17 cellular contexts compared by ENCODE assay signal in the genomic region with DNA sequence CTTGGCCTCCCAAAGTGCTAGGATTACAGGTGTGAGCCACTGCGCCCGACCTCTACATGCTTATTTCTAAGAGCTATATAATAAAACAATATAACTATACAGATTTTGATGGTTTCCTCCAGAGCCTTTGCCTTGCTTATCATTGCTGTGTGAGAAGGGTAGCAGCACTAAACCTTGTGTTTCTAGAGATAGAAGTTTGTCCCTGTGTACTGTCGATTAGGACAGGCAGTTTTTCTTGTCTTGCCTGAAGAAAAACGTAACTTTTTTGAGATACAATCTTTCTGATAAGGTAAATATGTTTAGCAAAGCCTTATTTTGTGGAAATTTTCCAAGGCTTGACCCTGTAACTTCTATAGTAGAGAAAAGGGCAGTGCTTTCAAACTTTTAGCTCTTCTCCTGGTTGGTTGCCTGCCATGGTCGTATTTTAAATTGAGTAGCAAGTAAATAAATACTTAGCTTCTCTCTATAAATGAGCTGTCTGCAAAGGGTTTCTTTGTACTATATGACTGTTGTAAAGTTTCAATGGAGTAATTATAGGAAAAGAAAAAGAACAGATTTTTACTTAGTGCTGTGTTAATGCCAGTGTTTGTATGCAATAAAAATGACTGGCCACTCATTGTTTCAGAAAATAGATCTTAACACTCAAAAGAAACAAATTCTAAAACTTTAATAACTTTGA.
DNase-seq lines count a peak whose midpoint lies in the region; ATAC-seq, FAIRE-seq and TF ChIP-seq lines count a peak whose summit lies in the region.
"Had no signal": no experiment of that assay in that cellular context is flagged by ENCODE, and none has a peak within 500 bp of the region (broad histone marks: within the 10 kb centered on the region; RNA-seq: fewer than 3 reads in every experiment).

No MANE protein-coding gene starts in this region.

- H4K12ac ChIP-seq in trophoblast cell (ENCODE audit: low read depth, low read length): no peak overlapping the region

- H3K23ac ChIP-seq in trophoblast cell (ENCODE audit: low read length): no peak overlapping the region

- no peaks in the 10 kb centered on the region for H3K36me3 Mint-ChIP-seq in activated T-cell treated with anti-CD3 and anti-CD28 coated beads, Interleukin-2, amount 50 U/mL, for 24 hours (ENCODE audit: low read depth)
- peaks cover 3% of the 10 kb centered on the region for H3K36me3 Mint-ChIP-seq in T-helper 2 cell treated with Interferon-gamma antibody and Interleukin-4, amounts not matched to agents 5 μg/mL and 100 μg/mL, for 36 hours (ENCODE audit: low read depth)

- H2BK12ac ChIP-seq in trophoblast cell (ENCODE audit: low read length): no peak overlapping the region

- no peaks in the 10 kb centered on the region for H3K27me3 Mint-ChIP-seq in activated T-cell treated with anti-CD3 and anti-CD28 coated beads, Interleukin-2, amount 50 U/mL, for 24 hours
- no peaks in the 10 kb centered on the region for H3K27me3 Mint-ChIP-seq in T-helper 2 cell treated with Interferon-gamma antibody and Interleukin-4, amounts not matched to agents 5 μg/mL and 100 μg/mL, for 36 hours (ENCODE audit: low read depth)

- intact Hi-C loops in GM12878 (cut with micrococcal nuclease; ENCODE audit: unreplicated experiment) (no loop called here), lower lobe of right lung (cut with DNase I) (no loop called here)

- no peak overlapping the region for H3K14ac ChIP-seq in trophoblast cell (ENCODE audit: low read length)

- no peaks in the 10 kb centered on the region for H3K9me3 Mint-ChIP-seq in activated T-cell treated with anti-CD3 and anti-CD28 coated beads, Interleukin-2, amount 50 U/mL, for 24 hours
- H3K9me3 Mint-ChIP-seq in T-helper 2 cell treated with Interferon-gamma antibody and Interleukin-4, amounts not matched to agents 5 μg/mL and 100 μg/mL, for 36 hours: no peaks in the 10 kb centered on the region

- FAIRE-seq in GM12878 (lab: Jason Lieb, UNC): no peak
- FAIRE-seq: GM12891, H54 had no signal

- H3K36me3 ChIP-seq in GM12878 (ENCODE audit: control insufficient read depth in 2 of 2, insufficient read depth in 2 of 2, low read length in 1 of 2): no peaks in the 10 kb centered on the region
- H3K36me3 ChIP-seq in trophoblast cell (ENCODE audit: control insufficient read depth in 1 of 2, insufficient read depth in 2 of 2, low read length in 2 of 2): no peaks in the 10 kb centered on the region
- no peaks in the 10 kb centered on the region for H3K36me3 ChIP-seq in lower lobe of right lung

- H3K27ac ChIP-seq in GM12878 (ENCODE audit: control insufficient read depth, insufficient read depth) (no peak overlapping the region), trophoblast cell (ENCODE audit: low read depth, low read length) (no peak overlapping the region), lower lobe of right lung (no peak overlapping the region)
- H3K27ac ChIP-seq: BLaER1 treated with 17β-estradiol and CSF1 and Interleukin-3, amounts not matched to agents 10 nM and 100 nM; KMS-11 had no signal

- H3K4me1 ChIP-seq in GM12878 (ENCODE audit: control insufficient read depth, insufficient read depth, low read length): peaks cover 15% of the 10 kb centered on the region; the same call in 1 of the 2 replicates
- peaks cover 0 to 2% of the 10 kb centered on the region in 2 experiments for H3K4me1 ChIP-seq in trophoblast cell (ENCODE audit: control insufficient read depth in 1 of 2, insufficient read depth in 2 of 2, low read length in 2 of 2)
- no peaks in the 10 kb centered on the region for H3K4me1 ChIP-seq in lower lobe of right lung

- SMC1A ChIA-PET in GM12878 (lab: Charles Lee; ENCODE audit: uncharacterized antibody, unreplicated experiment): interaction anchor here (0.8 to 4.2 kb wide), 13 partner anchors 10 to 114 kb away, joined by 3 to 16 read pairs (median 3); no protein-coding TSS in a partner anchor

- H2BK5ac ChIP-seq in trophoblast cell (ENCODE audit: low read depth, low read length, poor library complexity): no peak overlapping the region

- no peak overlapping the region for H3K4ac ChIP-seq in trophoblast cell (ENCODE audit: low read depth, low read length)

- no peaks in the 10 kb centered on the region for H3K79me1 ChIP-seq in trophoblast cell (ENCODE audit: low read length)

- H3K79me2 ChIP-seq in GM12878 (ENCODE audit: control insufficient read depth, insufficient read depth, low read length): no peaks in the 10 kb centered on the region
- no peaks in the 10 kb centered on the region for H3K79me2 ChIP-seq in trophoblast cell (ENCODE audit: control insufficient read depth, insufficient read depth, low read length, poor library complexity)

- H4K20me1 ChIP-seq in GM12878 (ENCODE audit: control insufficient read depth, insufficient read depth): no peaks in the 10 kb centered on the region
- H4K20me1 ChIP-seq: BLaER1 treated with 17β-estradiol and CSF1 and Interleukin-3, amounts not matched to agents 10 nM and 100 nM had no signal

- WGBS in GM12878 (ENCODE audit: insufficient coverage, insufficient replicate concordance, low lambda C conversion rate, missing lambda C conversion rate): 71% methylated on average over 5 of the region's 5 CpGs
- WGBS in trophoblast cell (ENCODE audit: extremely low coverage, insufficient coverage, insufficient read length): no CpG with 5 or more reads among the region's 5 CpGs

- DNase-seq in activated T-cell treated with anti-CD3 and anti-CD28 coated beads, Interleukin-2, amount 50 U/mL, for 24 hours: no peak
- no peak for DNase-seq in activated T-cell treated with anti-CD3 and anti-CD28 coated beads, Interleukin-2, amount 50 U/mL, for 1 hour
- peak; percentile 8 for DNase-seq in NCI-H69 (lab: John Stamatoyannopoulos, UW)
- DNase-seq in GM12878 (ENCODE audit: low read depth, low spot score): no peak
- DNase-seq in trophoblast cell: peak; percentile 6 to 88
- no peak for DNase-seq in T-helper 2 cell treated with Interferon-gamma antibody and Interleukin-4, amounts not matched to agents 5 μg/mL and 100 μg/mL, for 36 hours (ENCODE audit: low spot score)
- DNase-seq in lower lobe of right lung: no peak
- DNase-seq in SIG-M5 (lab: John Stamatoyannopoulos, UW): no peak
- DNase-seq: COR-L47, NCI-H1105 treated with DMSO at 0.1 percent for 48 hours, NCI-H187, NCI-H748 treated with DMSO at 0.1 percent for 48 hours had no signal

- peak overlapping the region; percentile 61 for H3K27ac Mint-ChIP-seq in activated T-cell treated with anti-CD3 and anti-CD28 coated beads, Interleukin-2, amount 50 U/mL, for 24 hours
- no peak overlapping the region for H3K27ac Mint-ChIP-seq in T-helper 2 cell treated with Interferon-gamma antibody and Interleukin-4, amounts not matched to agents 5 μg/mL and 100 μg/mL, for 36 hours

- no peak overlapping the region for H3K18ac ChIP-seq in trophoblast cell (ENCODE audit: low read length)

- no peak overlapping the region for H2BK120ac ChIP-seq in trophoblast cell (ENCODE audit: insufficient read depth, low read length, poor library complexity)

- no peak for TF ChIP-seq CTCF in GM12878 (IDR thresholded peaks at IDR 0.05 in 2 of 3, conservative IDR thresholded peaks at IDR 0.05 in 1 of 3; ENCODE audit: control insufficient read depth in 2 of 3, extremely low read depth in 1 of 3, insufficient read depth in 1 of 3, low read depth in 3 of 3, low read length in 3 of 3)
- no peak for TF ChIP-seq CTCF in lower lobe of right lung (IDR thresholded peaks at IDR 0.05)

- BruUV-seq in GM12878 (replicated peaks; lab: Mats Ljungman, UMichigan): no TSS peak

- peaks cover 53% of the 10 kb centered on the region for H3K4me1 Mint-ChIP-seq in activated T-cell treated with anti-CD3 and anti-CD28 coated beads, Interleukin-2, amount 50 U/mL, for 24 hours (ENCODE audit: low read depth)
- H3K4me1 Mint-ChIP-seq in T-helper 2 cell treated with Interferon-gamma antibody and Interleukin-4, amounts not matched to agents 5 μg/mL and 100 μg/mL, for 36 hours (ENCODE audit: low read depth): peaks cover 35% of the 10 kb centered on the region

- in situ Hi-C loops in GM12878 (cut with MboI): no loop called here

- TF ChIP-seq RAD21 in GM12878 (IDR thresholded peaks at IDR 0.05; ENCODE audit: insufficient read depth, low read depth, low read length): no peak

- no peak for TF ChIP-seq POLR2A in GM12878 (IDR thresholded peaks at IDR 0.05; ENCODE audit: low read depth, low read length)

- H2AFZ ChIP-seq in GM12878 (ENCODE audit: control insufficient read depth, low read depth, low read length) (no peak overlapping the region), trophoblast cell (ENCODE audit: insufficient read depth, low read length, poor library complexity) (no peak overlapping the region)

- RAD21 ChIA-PET in GM12878 (lab: Charles Lee; ENCODE audit: unreplicated experiment): interaction anchor here (0.8 to 1.8 kb wide), 6 partner anchors 27 to 86 kb away, joined by 4 to 5 read pairs (median 4); a partner anchor contains a TSS

- ATAC-seq in GM12878 (peak; percentile 16; the same call in 2 of the 3 replicates), lower lobe of right lung (no peak)
- ATAC-seq: Right ventricle myocardium inferior had no signal

- TF ChIP-seq EP300 in GM12878 (IDR thresholded peaks at IDR 0.05; ENCODE audit: borderline replicate concordance in 1 of 2, control insufficient read depth in 1 of 2, low read depth in 2 of 2, low read length in 2 of 2): no peak

- POLR2A ChIA-PET in GM12878 (lab: Charles Lee): interaction anchor here (0.6 to 1.5 kb wide), 5 partner anchors 10 to 317 kb away, joined by 3 to 8 read pairs (median 4); no protein-coding TSS in a partner anchor

- H4K8ac ChIP-seq in trophoblast cell (ENCODE audit: low read depth, low read length): no peak overlapping the region

- no peak overlapping the region for H3K4me3 Mint-ChIP-seq in activated T-cell treated with anti-CD3 and anti-CD28 coated beads, Interleukin-2, amount 50 U/mL, for 24 hours
- H3K4me3 Mint-ChIP-seq in T-helper 2 cell treated with Interferon-gamma antibody and Interleukin-4, amounts not matched to agents 5 μg/mL and 100 μg/mL, for 36 hours: no peak overlapping the region

- H2AK5ac ChIP-seq in trophoblast cell (ENCODE audit: low read length): no peak overlapping the region

- no peak overlapping the region for H3K4me3 ChIP-seq in GM12878
- no peak overlapping the region for H3K4me3 ChIP-seq in trophoblast cell (ENCODE audit: low read depth, low read length)
- H3K4me3 ChIP-seq in lower lobe of right lung: no peak overlapping the region
- H3K4me3 ChIP-seq: BLaER1 treated with 17β-estradiol and CSF1 and Interleukin-3, amounts not matched to agents 10 nM and 100 nM had no signal

- no peak overlapping the region for H4K91ac ChIP-seq in trophoblast cell (ENCODE audit: low read depth, low read length)

- no peaks in the 10 kb centered on the region for H3K9me3 ChIP-seq in GM12878 (replicated peaks; ENCODE audit: control insufficient read depth, insufficient read depth, low read length)
- H3K9me3 ChIP-seq in trophoblast cell (ENCODE audit: insufficient read depth, low read depth, low read length): no peaks in the 10 kb centered on the region
- no peaks in the 10 kb centered on the region for H3K9me3 ChIP-seq in lower lobe of right lung

- H3K4me2 ChIP-seq in GM12878 (ENCODE audit: control insufficient read depth, insufficient read depth) (no peak overlapping the region), trophoblast cell (ENCODE audit: low read length) (no peak overlapping the region)
- H3K4me2 ChIP-seq: BLaER1 treated with 17β-estradiol and CSF1 and Interleukin-3, amounts not matched to agents 10 nM and 100 nM; KMS-11 had no signal

- CTCF ChIA-PET in GM12878 (lab: Yijun Ruan, JAX): interaction anchor here (1.1 to 3.4 kb wide), 3 partner anchors 14 to 114 kb away, joined by 3 to 12 read pairs (median 4); no protein-coding TSS in a partner anchor

- H3K9ac ChIP-seq in GM12878 (ENCODE audit: control insufficient read depth, insufficient read depth, low read length) (no peak overlapping the region), trophoblast cell (ENCODE audit: low read length) (no peak overlapping the region)
- H3K9ac ChIP-seq: BLaER1 treated with 17β-estradiol and CSF1 and Interleukin-3, amounts not matched to agents 10 nM and 100 nM; KMS-11 had no signal

- H3K27me3 ChIP-seq in GM12878 (replicated peaks in 1 of 2; ENCODE audit: control insufficient read depth in 2 of 2, insufficient read depth in 2 of 2, low read length in 1 of 2): no peaks in the 10 kb centered on the region
- H3K27me3 ChIP-seq in trophoblast cell (ENCODE audit: insufficient read depth, low read length): no peaks in the 10 kb centered on the region
- H3K27me3 ChIP-seq in lower lobe of right lung (ENCODE audit: low read depth): no peaks in the 10 kb centered on the region
- H3K27me3 ChIP-seq: BLaER1 treated with 17β-estradiol and CSF1 and Interleukin-3, amounts not matched to agents 10 nM and 100 nM had no signal

Comparison
In these comparisons a context has a peak if more than half of its experiments do, and no peak if none do; other contexts are left out.
1. DNase-seq: peak in NCI-H69 (single experiment) and trophoblast cell (2 of 2); none in activated T-cell treated with anti-CD3 and anti-CD28 coated beads, Interleukin-2, amount 50 U/mL, for 24 hours (single experiment), activated T-cell treated with anti-CD3 and anti-CD28 coated beads, Interleukin-2, amount 50 U/mL, for 1 hour (single experiment), GM12878 (single experiment), T-helper 2 cell treated with Interferon-gamma antibody and Interleukin-4, amounts not matched to agents 5 μg/mL and 100 μg/mL, for 36 hours (single experiment), lower lobe of right lung (single experiment) and SIG-M5 (single experiment).